Comparison of ENCODE assay signal across 1 cellular context in genomic region chr1:74731399-74732052, GRCh38.
A peak's percentile ranks its signal among the peaks of the same experiment; 100 is the strongest.
TF ChIP-seq lines count a peak whose summit lies in the region.

No MANE protein-coding gene starts in this region.

TF ChIP-seq in K562, 482 proteins besides CTCF, POLR2A, EP300 and RAD21 (continued from another document):
- TF ChIP-seq TRIM25 (IDR thresholded peaks at IDR 0.05; ENCODE audit: borderline replicate concordance) (no peak), JUN (IDR thresholded peaks at IDR 0.05; ENCODE audit: borderline replicate concordance, low read depth, low read length) (no peak), JUN (CRISPR knock-in tag; IDR thresholded peaks at IDR 0.05; ENCODE audit: borderline replicate concordance) (no peak), GATA2 (CRISPR knock-in tag; IDR thresholded peaks at IDR 0.05) (peak; percentile 73), TAL1 (IDR thresholded peaks at IDR 0.05) (peak; percentile 76), CC2D1A (IDR thresholded peaks at IDR 0.05) (peak; percentile 21; the same call in 1 of the 2 replicates), ZNF766 (CRISPR knock-in tag; conservative IDR thresholded peaks at IDR 0.05) (0 out of 2 replicates have a peak, but pooled peaks have one; percentile 24), SFPQ (IDR thresholded peaks at IDR 0.05; ENCODE audit: low read depth, low read length) (no peak), DACH1 (IDR thresholded peaks at IDR 0.05; ENCODE audit: partially characterized antibody) (peak; percentile 22), RERE (CRISPR knock-in tag; IDR thresholded peaks at IDR 0.05; ENCODE audit: borderline replicate concordance) (no peak), BMI1 (IDR thresholded peaks at IDR 0.05; ENCODE audit: low read length) (no peak), CREB3L1 (IDR thresholded peaks at IDR 0.05; ENCODE audit: borderline replicate concordance, low read depth) (no peak), ARID1B (IDR thresholded peaks at IDR 0.05) (peak; percentile 92), NBN (IDR thresholded peaks at IDR 0.05; ENCODE audit: low read depth) (no peak), SRSF3 (IDR thresholded peaks at IDR 0.05; ENCODE audit: insufficient read depth, low read length) (no peak), SAFB2 (IDR thresholded peaks at IDR 0.05; ENCODE audit: borderline replicate concordance, low read depth, low read length, severe bottlenecking) (no peak), MEF2A (IDR thresholded peaks at IDR 0.05; ENCODE audit: control insufficient read depth, low read depth, low read length) (0 out of 2 replicates have a peak, but pooled peaks have one; percentile 14), ZNF551 (CRISPR knock-in tag; IDR thresholded peaks at IDR 0.05) (no peak), STAT5A (IDR thresholded peaks at IDR 0.05; ENCODE audit: borderline replicate concordance, low read length) (peak; percentile 50; the same call in 1 of the 2 replicates), HMBOX1 (IDR thresholded peaks at IDR 0.05) (0 out of 2 replicates have a peak, but pooled peaks have one; percentile 19), CBX1 (IDR thresholded peaks at IDR 0.05; ENCODE audit: low read depth) (no peak), MAZ (CRISPR knock-in tag; conservative IDR thresholded peaks at IDR 0.05 in 1 of 2, IDR thresholded peaks at IDR 0.05 in 1 of 2) (no peak), POLR2H (tag; IDR thresholded peaks at IDR 0.05; ENCODE audit: low read depth) (0 out of 2 replicates have a peak, but pooled peaks have one; percentile 31), HDAC1 (IDR thresholded peaks at IDR 0.05) (0 out of 4 replicates have a peak, but pooled peaks of 1 of the 2 experiments have one; percentile 12), FOXP1 (CRISPR knock-in tag; IDR thresholded peaks at IDR 0.05) (no peak), NR1H2 (CRISPR knock-in tag; IDR thresholded peaks at IDR 0.05) (no peak), YY1 (IDR thresholded peaks at IDR 0.05; ENCODE audit: borderline replicate concordance in 1 of 3, control insufficient read depth in 1 of 3, extremely low read depth in 1 of 3, insufficient read depth in 3 of 3, insufficient read length in 1 of 3, insufficient replicate concordance in 2 of 3, low read depth in 1 of 3, low read length in 2 of 3) (peak in 1 of 3 experiments; percentile 17), DPF2 (IDR thresholded peaks at IDR 0.05) (peak; percentile 93), ZNF431 (CRISPR knock-in tag; IDR thresholded peaks at IDR 0.05) (no peak), HMGXB4 (CRISPR knock-in tag; IDR thresholded peaks at IDR 0.05) (no peak), CHD2 (IDR thresholded peaks at IDR 0.05; ENCODE audit: low read depth, low read length) (no peak), CBFA2T2 (conservative IDR thresholded peaks at IDR 0.05) (peak; percentile 44), MCM2 (IDR thresholded peaks at IDR 0.05; ENCODE audit: low read depth) (no peak), ARNT (IDR thresholded peaks at IDR 0.05) (peak in 1 of 2 experiments; percentile 72; a peak in 1 of 4 replicates), ZBTB26 (CRISPR knock-in tag; IDR thresholded peaks at IDR 0.05) (no peak)
